In the genomic region with DNA sequence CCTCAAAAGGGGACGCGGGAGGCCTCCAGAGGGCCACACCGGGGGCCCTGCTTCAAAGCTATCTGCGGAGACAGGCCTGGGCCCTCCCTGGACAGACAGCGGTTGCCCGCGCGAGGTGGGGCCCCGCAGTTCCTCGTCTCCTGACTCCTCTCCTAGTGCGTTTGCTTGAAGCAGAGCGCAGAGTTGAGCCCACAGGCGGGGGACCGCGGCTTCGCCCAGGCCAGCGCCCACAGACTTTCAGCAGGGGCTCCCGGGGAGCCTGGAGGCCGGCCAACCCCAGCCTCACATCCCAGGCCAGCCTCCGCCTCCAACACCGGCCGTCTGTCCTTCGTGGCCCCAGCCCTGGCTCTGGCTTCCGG, we compare ENCODE assay signal across 8 cellular contexts. TPM values are rescaled to one million over a fixed set of nuclear protein-coding genes. Genes with fewer than 3 reads are reported as not detected.
DNase-seq lines count a peak whose midpoint lies in the region; ATAC-seq and TF ChIP-seq lines count a peak whose summit lies in the region.

No MANE protein-coding gene starts in this region.

- H3K4me1 Mint-ChIP-seq in effector memory CD8-positive, alpha-beta T cell (ENCODE audit: low read depth in 2 of 2) = peaks cover 14 to 18% of the 10 kb centered on the region in 2 donors
- peaks cover 27% of the 10 kb centered on the region for H3K4me1 Mint-ChIP-seq in osteocyte (ENCODE audit: unreplicated experiment)

- H3K27me3 Mint-ChIP-seq in effector memory CD8-positive, alpha-beta T cell = peaks cover 45 to 66% of the 10 kb centered on the region in 2 donors
- no peaks in the 10 kb centered on the region for H3K27me3 Mint-ChIP-seq in osteocyte (ENCODE audit: unreplicated experiment)

- H3K9me3 Mint-ChIP-seq in effector memory CD8-positive, alpha-beta T cell = no peaks in the 10 kb centered on the region
- H3K9me3 Mint-ChIP-seq in osteocyte (ENCODE audit: unreplicated experiment) = no peaks in the 10 kb centered on the region

- H3K36me3 ChIP-seq in ES-I3 (ENCODE audit: insufficient read depth, low read length) = no peaks in the 10 kb centered on the region

- H3K9ac ChIP-seq in ES-I3 (ENCODE audit: low read depth, low read length) = peak overlapping the region; percentile 46; the same call in 1 of the 2 replicates

- H3K9me3 ChIP-seq in ES-I3 (ENCODE audit: control insufficient read depth, insufficient read depth, low read length) = no peaks in the 10 kb centered on the region

- DNase-seq in LNCaP clone FGC (ENCODE audit: low read depth) = no peak
- DNase-seq in effector memory CD8-positive, alpha-beta T cell = peak in 1 of 3 experiments; percentile 8
- DNase-seq in osteocyte (ENCODE audit: extremely low spot score, unreplicated experiment) = no peak
- DNase-seq in NCI-H2171 treated with DMSO at 0.1 percent for 48 hours (lab: John Stamatoyannopoulos, UW) = no peak
- DNase-seq in NCI-H1694 treated with DMSO at 0.1 percent for 48 hours (lab: John Stamatoyannopoulos, UW) = no peak
- no peak for DNase-seq in superior temporal gyrus (ENCODE audit: extremely low spot score)

- peaks cover 3% of the 10 kb centered on the region for H3K36me3 Mint-ChIP-seq in effector memory CD8-positive, alpha-beta T cell (ENCODE audit: insufficient read depth)
- H3K36me3 Mint-ChIP-seq in osteocyte (ENCODE audit: unreplicated experiment) = no peaks in the 10 kb centered on the region

- ATAC-seq in effector memory CD8-positive, alpha-beta T cell (replicated peaks) = peak; percentile 37
- ATAC-seq in GM19328 (IDR thresholded peaks at IDR 0.05; ENCODE audit: unreplicated experiment) = no peak

- TF ChIP-seq CTCF in LNCaP clone FGC (IDR thresholded peaks at IDR 0.05; ENCODE audit: control insufficient read depth, extremely low read depth, insufficient read depth) = no peak
- TF ChIP-seq CTCF in osteocyte (IDR thresholded peaks at IDR 0.05) = no peak

- H3K4me1 ChIP-seq in ES-I3 (ENCODE audit: insufficient read depth, low read length) = no peaks in the 10 kb centered on the region

- peak overlapping the region; percentile 74 to 79 for H3K4me3 Mint-ChIP-seq in effector memory CD8-positive, alpha-beta T cell
- peak overlapping the region; percentile 68 for H3K4me3 Mint-ChIP-seq in osteocyte (ENCODE audit: unreplicated experiment)

- peak overlapping the region; percentile 52 for H3K4me3 ChIP-seq in LNCaP clone FGC (ENCODE audit: low read depth, low read length)

- H3K27ac Mint-ChIP-seq in effector memory CD8-positive, alpha-beta T cell = peak overlapping the region in 1 of 2 donors; percentile 1
- peak overlapping the region; percentile 71 for H3K27ac Mint-ChIP-seq in osteocyte (ENCODE audit: unreplicated experiment)

RNA-seq across cellular contexts. Expression of a gene that starts 0.5 kb away (rescaled TPM):
- total RNA-seq in osteocyte = 188 and 193 TPM in 2 replicates
